ENCODE assay signal across 23 cellular contexts in the genomic region with DNA sequence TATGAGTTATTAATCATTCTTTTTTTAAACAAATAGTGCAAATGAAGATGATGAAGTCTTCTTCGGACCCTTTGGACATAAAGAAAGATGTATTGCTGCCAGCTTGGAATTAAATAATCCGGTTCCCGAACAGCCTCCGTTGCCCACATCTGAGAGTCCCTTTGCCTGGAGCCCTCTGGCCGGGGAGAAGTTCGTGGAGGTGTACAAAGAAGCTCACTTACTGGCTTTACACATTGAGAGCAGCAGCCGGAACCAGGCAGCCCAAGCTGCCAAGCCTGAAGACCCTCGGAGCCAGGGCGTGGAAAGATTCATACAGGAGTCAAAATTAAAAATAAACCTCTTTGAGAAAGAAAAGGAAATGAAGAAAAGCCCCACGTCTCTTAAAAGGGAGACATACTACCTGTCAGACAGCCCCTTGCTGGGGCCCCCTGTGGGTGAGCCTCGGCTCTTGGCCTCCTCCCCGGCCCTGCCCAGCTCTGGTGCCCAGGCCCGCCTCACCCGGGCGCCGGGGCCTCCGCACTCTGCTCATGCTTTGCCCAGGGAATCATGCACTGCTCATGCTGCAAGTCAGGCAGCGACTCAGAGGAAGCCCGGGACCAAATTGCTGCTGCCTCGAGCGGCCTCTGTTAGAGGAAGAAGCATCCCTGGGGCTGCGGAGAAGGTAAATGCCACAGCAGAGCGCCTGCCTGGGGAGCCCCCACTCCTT. TPM values are rescaled to one million over a fixed set of nuclear protein-coding genes. Genes with fewer than 3 reads are reported as not detected.
"Had no signal": no experiment of that assay in that cellular context is flagged by ENCODE, and none has a peak within 500 bp of the region (broad histone marks: within the 10 kb centered on the region; RNA-seq: fewer than 3 reads in every experiment).

No MANE protein-coding gene starts in this region.

- H3K36me3 Mint-ChIP-seq: T-cell had no signal

- H3K9me3 Mint-ChIP-seq: activated naive CD4-positive, alpha-beta T cell treated with anti-CD3 and anti-CD28 coated beads for 36 hours; activated naive CD8-positive, alpha-beta T cell treated with anti-CD3 and anti-CD28 coated beads, Interleukin-2, amount 50 U/mL, for 24 hours; dendritic cell treated with granulocyte-macrophage colony-stimulating factor and Interleukin-4, amounts not matched to agents 40 ng/mL and 50 ng/mL, for 4 days; stimulated activated effector memory CD8-positive, alpha-beta T cell treated with anti-CD3 and anti-CD28 coated beads, Interleukin-12 subunit alpha, Interleukin-12 subunit beta, amount 100 ng/mL, for 72 hours; T-cell had no signal

- H3K4me3 Mint-ChIP-seq: activated naive CD4-positive, alpha-beta T cell treated with anti-CD3 and anti-CD28 coated beads for 36 hours; activated naive CD8-positive, alpha-beta T cell treated with anti-CD3 and anti-CD28 coated beads, Interleukin-2, amount 50 U/mL, for 24 hours; dendritic cell treated with granulocyte-macrophage colony-stimulating factor and Interleukin-4, amounts not matched to agents 40 ng/mL and 50 ng/mL, for 4 days; stimulated activated effector memory CD8-positive, alpha-beta T cell treated with anti-CD3 and anti-CD28 coated beads, Interleukin-12 subunit alpha, Interleukin-12 subunit beta, amount 100 ng/mL, for 72 hours; T-cell had no signal

- H3K9me3 ChIP-seq: ascending aorta, esophagus muscularis mucosa, ovary, thyroid gland, uterus had no signal

- H3K27me3 ChIP-seq: ascending aorta, esophagus muscularis mucosa, ovary, thyroid gland, uterus had no signal

- DNase-seq: activated CD4-positive, alpha-beta T cell treated with anti-CD3 and anti-CD28 coated beads for 1 hour; activated CD4-positive, alpha-beta T cell treated with anti-CD3 and anti-CD28 coated beads, Interleukin-2, amount 50 U/mL, for 4 hours; activated naive CD4-positive, alpha-beta T cell treated with anti-CD3 and anti-CD28 coated beads for 36 hours; activated naive CD8-positive, alpha-beta T cell treated with anti-CD3 and anti-CD28 coated beads, Interleukin-2, amount 50 U/mL, for 24 hours; activated T-cell treated with anti-CD3 and anti-CD28 coated beads for 4 hours; effector memory CD4-positive, alpha-beta T cell; glutamatergic neuron; hypothalamus; midbrain; ovary; T-cell; thyroid gland; uterus had no signal

- H3K27ac Mint-ChIP-seq: activated naive CD4-positive, alpha-beta T cell treated with anti-CD3 and anti-CD28 coated beads for 36 hours; activated naive CD8-positive, alpha-beta T cell treated with anti-CD3 and anti-CD28 coated beads, Interleukin-2, amount 50 U/mL, for 24 hours; dendritic cell treated with granulocyte-macrophage colony-stimulating factor and Interleukin-4, amounts not matched to agents 40 ng/mL and 50 ng/mL, for 4 days; stimulated activated effector memory CD8-positive, alpha-beta T cell treated with anti-CD3 and anti-CD28 coated beads, Interleukin-12 subunit alpha, Interleukin-12 subunit beta, amount 100 ng/mL, for 72 hours; T-cell had no signal

- H3K36me3 ChIP-seq: ascending aorta, esophagus muscularis mucosa, ovary, thyroid gland, uterus had no signal

- ATAC-seq: activated naive CD8-positive, alpha-beta T cell treated with anti-CD3 and anti-CD28 coated beads, Interleukin-2, amount 50 U/mL, for 24 hours; stimulated activated effector memory CD8-positive, alpha-beta T cell treated with anti-CD3 and anti-CD28 coated beads, Interleukin-12 subunit alpha, Interleukin-12 subunit beta, amount 100 ng/mL, for 72 hours; T-cell had no signal

- H3K4me1 ChIP-seq: ascending aorta, esophagus muscularis mucosa, thyroid gland, uterus had no signal

- H3K27ac ChIP-seq: ascending aorta, esophagus muscularis mucosa, ovary, thyroid gland, uterus, VCaP had no signal

- H3K27me3 Mint-ChIP-seq: activated naive CD8-positive, alpha-beta T cell treated with anti-CD3 and anti-CD28 coated beads, Interleukin-2, amount 50 U/mL, for 24 hours; dendritic cell treated with granulocyte-macrophage colony-stimulating factor and Interleukin-4, amounts not matched to agents 40 ng/mL and 50 ng/mL, for 4 days; T-cell had no signal

- H3K4me1 Mint-ChIP-seq: activated naive CD8-positive, alpha-beta T cell treated with anti-CD3 and anti-CD28 coated beads, Interleukin-2, amount 50 U/mL, for 24 hours; stimulated activated effector memory CD8-positive, alpha-beta T cell treated with anti-CD3 and anti-CD28 coated beads, Interleukin-12 subunit alpha, Interleukin-12 subunit beta, amount 100 ng/mL, for 72 hours; T-cell had no signal

- H3K4me3 ChIP-seq: ascending aorta, esophagus muscularis mucosa, ovary, thyroid gland, uterus had no signal

RNA-seq across cellular contexts. Expression of gene GTSE1, which starts 11.8 kb away (rescaled TPM):
- total RNA-seq: ascending aorta had no signal

RNA-seq across cellular contexts. Expression of gene PKDREJ, which starts 45.3 kb away (rescaled TPM):
- total RNA-seq: activated naive CD4-positive, alpha-beta T cell treated with anti-CD3 and anti-CD28 coated beads for 36 hours; ascending aorta; bronchial epithelial cell; fibroblast of villous mesenchyme; kidney epithelial cell; myocyte; T-cell had no signal
- polyA plus RNA-seq: neural cell had no signal
